In genomic region chr16:84072014-84072413, GRCh38 we compare ENCODE assay signal across 1 cellular context.
TF ChIP-seq lines count a peak whose summit lies in the region.

No MANE protein-coding gene starts in this region.

TF ChIP-seq in HepG2, 621 proteins besides CTCF, POLR2A, EP300 and RAD21:
- TF ChIP-seq AGO1 (IDR thresholded peaks at IDR 0.05; ENCODE audit: low read depth, low read length, poor library complexity, severe bottlenecking) (no peak), ZNF3 (CRISPR knock-in tag; IDR thresholded peaks at IDR 0.05) (no peak), ZNF12 (CRISPR knock-in tag; IDR thresholded peaks at IDR 0.05) (no peak), ZSCAN25 (CRISPR knock-in tag; IDR thresholded peaks at IDR 0.05) (no peak), REST (IDR thresholded peaks at IDR 0.05; ENCODE audit: borderline replicate concordance in 1 of 2, low read depth in 1 of 2, low read length in 2 of 2) (no peak), REL (CRISPR knock-in tag; conservative IDR thresholded peaks at IDR 0.05) (no peak), ARID3A (IDR thresholded peaks at IDR 0.05; ENCODE audit: low read depth, low read length) (no peak), TEAD2 (CRISPR knock-in tag; IDR thresholded peaks at IDR 0.05) (no peak), NCOA2 (CRISPR knock-in tag; IDR thresholded peaks at IDR 0.05) (no peak), ZNF431 (CRISPR knock-in tag; IDR thresholded peaks at IDR 0.05; ENCODE audit: borderline replicate concordance, low read depth) (no peak)
- TF ChIP-seq, protein P1, sequence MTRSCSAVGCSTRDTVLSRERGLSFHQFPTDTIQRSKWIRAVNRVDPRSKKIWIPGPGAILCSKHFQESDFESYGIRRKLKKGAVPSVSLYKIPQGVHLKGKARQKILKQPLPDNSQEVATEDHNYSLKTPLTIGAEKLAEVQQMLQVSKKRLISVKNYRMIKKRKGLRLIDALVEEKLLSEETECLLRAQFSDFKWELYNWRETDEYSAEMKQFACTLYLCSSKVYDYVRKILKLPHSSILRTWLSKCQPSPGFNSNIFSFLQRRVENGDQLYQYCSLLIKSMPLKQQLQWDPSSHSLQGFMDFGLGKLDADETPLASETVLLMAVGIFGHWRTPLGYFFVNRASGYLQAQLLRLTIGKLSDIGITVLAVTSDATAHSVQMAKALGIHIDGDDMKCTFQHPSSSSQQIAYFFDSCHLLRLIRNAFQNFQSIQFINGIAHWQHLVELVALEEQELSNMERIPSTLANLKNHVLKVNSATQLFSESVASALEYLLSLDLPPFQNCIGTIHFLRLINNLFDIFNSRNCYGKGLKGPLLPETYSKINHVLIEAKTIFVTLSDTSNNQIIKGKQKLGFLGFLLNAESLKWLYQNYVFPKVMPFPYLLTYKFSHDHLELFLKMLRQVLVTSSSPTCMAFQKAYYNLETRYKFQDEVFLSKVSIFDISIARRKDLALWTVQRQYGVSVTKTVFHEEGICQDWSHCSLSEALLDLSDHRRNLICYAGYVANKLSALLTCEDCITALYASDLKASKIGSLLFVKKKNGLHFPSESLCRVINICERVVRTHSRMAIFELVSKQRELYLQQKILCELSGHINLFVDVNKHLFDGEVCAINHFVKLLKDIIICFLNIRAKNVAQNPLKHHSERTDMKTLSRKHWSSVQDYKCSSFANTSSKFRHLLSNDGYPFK (CRISPR knock-in tag; IDR thresholded peaks at IDR 0.05; ENCODE audit: borderline replicate concordance), result no peak
- TF ChIP-seq, protein P2, sequence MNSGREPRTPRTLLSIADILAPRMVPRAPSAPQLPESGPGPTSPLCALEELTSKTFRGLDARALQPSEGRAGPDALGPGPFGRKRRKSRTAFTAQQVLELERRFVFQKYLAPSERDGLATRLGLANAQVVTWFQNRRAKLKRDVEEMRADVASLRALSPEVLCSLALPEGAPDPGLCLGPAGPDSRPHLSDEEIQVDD (CRISPR knock-in tag; IDR thresholded peaks at IDR 0.05; ENCODE audit: borderline replicate concordance), result no peak
